In the genomic region with DNA sequence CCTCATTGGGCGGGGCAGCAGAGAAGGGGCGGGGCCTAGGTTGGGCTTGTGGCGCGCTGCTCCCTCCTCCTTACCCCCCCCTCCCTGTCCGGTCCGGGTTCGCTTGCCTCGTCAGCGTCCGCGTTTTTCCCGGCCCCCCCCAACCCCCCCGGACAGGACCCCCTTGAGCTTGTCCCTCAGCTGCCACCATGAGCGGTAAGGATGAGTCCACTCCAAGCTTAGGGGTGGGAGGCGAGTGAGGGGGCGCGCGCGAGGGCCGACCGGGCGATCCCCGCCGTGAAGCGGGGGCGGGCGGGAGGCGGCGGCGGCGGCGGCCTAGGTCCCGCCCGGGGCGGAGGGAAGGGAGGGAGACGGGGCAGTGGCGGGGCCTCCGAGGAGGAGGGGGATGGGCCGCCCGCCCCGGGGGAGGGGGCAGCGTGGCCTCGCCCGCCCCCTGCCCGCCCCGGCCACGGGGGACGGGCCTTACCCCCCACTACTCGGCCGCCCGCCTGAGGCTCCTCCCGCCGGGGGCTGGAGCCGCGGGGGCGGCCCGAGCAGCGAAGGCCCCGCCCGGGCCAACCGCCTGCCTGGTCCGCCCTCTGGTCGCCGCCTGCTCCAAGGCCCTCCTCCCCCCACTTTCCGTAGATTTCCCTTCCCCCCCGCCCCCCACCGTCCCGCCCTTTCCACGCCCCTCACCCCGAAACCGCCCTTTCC, we compare ENCODE assay signal across 8 cellular contexts. TPM values are rescaled to one million over a fixed set of nuclear protein-coding genes. Genes with fewer than 3 reads are reported as not detected.
DNase-seq lines count a peak whose midpoint lies in the region; ATAC-seq, FAIRE-seq and TF ChIP-seq lines count a peak whose summit lies in the region.

A gene (plus strand): TSS at position 73 of the 693 bp plus-strand sequence. CDS start 116 bp downstream, at position 189.

- POLR2A ChIA-PET in A549 (lab: Yijun Ruan, JAX): interaction anchor here (0.8 to 2.1 kb wide), 12 partner anchors 21 to 120 kb away, joined by 3 to 22 read pairs (median 13); a partner anchor contains a TSS

- ATAC-seq in A549 (peak; percentile 55 to 69), GM18909 (IDR thresholded peaks at IDR 0.05; ENCODE audit: poor library complexity, unreplicated experiment) (peak; percentile 41), HG03159 (IDR thresholded peaks at IDR 0.05; ENCODE audit: unreplicated experiment) (peak; percentile 36)

- CTCF ChIA-PET in A549 (lab: Yijun Ruan, JAX): interaction anchor here (0.7 to 12.7 kb wide), 10 partner anchors 16 to 58 kb away, joined by 3 to 199 read pairs (median 12); a partner anchor contains a TSS

- peak; percentile 70 to 97 for DNase-seq in A549 (ENCODE audit: low read depth in 1 of 2, low spot score in 1 of 2)
- peak; percentile 79 for DNase-seq in NCI-H2227 treated with DMSO at 0.1 percent for 48 hours (lab: John Stamatoyannopoulos, UW)
- peak; percentile 77 to 80 (median 80) for DNase-seq in activated CD4-positive, CD25-positive, alpha-beta regulatory T cell (lab: John Stamatoyannopoulos, UW)
- DNase-seq in cardiac fibroblast (ENCODE audit: low read depth in 2 of 2): peak; percentile 92 to 98
- DNase-seq in iris pigment epithelial cell (ENCODE audit: low read depth): peak; percentile 95
- peak; percentile 81 to 97 (median 82) for DNase-seq in stimulated activated CD4-positive, alpha-beta T cell treated with anti-CD3 and anti-CD28 coated beads, Interleukin-12 subunit alpha, Interleukin-12 subunit beta, amount 100 ng/mL, for 48 hours (ENCODE audit: low read depth in 2 of 3, low spot score in 1 of 3)

- WGBS in A549 (ENCODE audit: missing lambda C conversion rate): 2% methylated on average over 19 of the region's 71 CpGs

- H3K4me3 ChIP-seq in A549 (peak within 1 kb of the TSS; percentile 70), cardiac fibroblast (replicated peaks in 1 of 2; ENCODE audit: low read depth in 2 of 2, low read length in 2 of 2) (peak within 1 kb of the TSS; percentile 51 to 60)

- no peaks in the 10 kb centered on the region for H3K9me3 ChIP-seq in A549

- peaks cover 34% of the 10 kb centered on the region for H3K4me1 ChIP-seq in A549

- TF ChIP-seq EP300 in A549 (IDR thresholded peaks at IDR 0.05): no peak

- H3K27ac ChIP-seq in A549: peak within 1 kb of the TSS; percentile 95 to 99

- TF ChIP-seq CTCF in A549 (IDR thresholded peaks at IDR 0.05) (no peak), cardiac fibroblast (IDR thresholded peaks at IDR 0.05; ENCODE audit: low read depth, low read length) (no peak)

- TF ChIP-seq POLR2A in A549 (IDR thresholded peaks at IDR 0.05; ENCODE audit: low read length): 0 out of 2 replicates have a peak, but pooled peaks have one; percentile 22

- H3K4me2 ChIP-seq in A549: peak within 1 kb of the TSS; percentile 99

- TF ChIP-seq RAD21 in A549 (conservative IDR thresholded peaks at IDR 0.05 in 1 of 2, IDR thresholded peaks at IDR 0.05 in 1 of 2): no peak

- no peak for FAIRE-seq in A549 (lab: Jason Lieb, UNC)

TF ChIP-seq in A549, 52 proteins besides CTCF, POLR2A, EP300 and RAD21:
- TF ChIP-seq ZFP36 (IDR thresholded peaks at IDR 0.05; ENCODE audit: borderline replicate concordance, partially characterized antibody): no peak
- TF ChIP-seq HOXA7 (CRISPR knock-in tag; IDR thresholded peaks at IDR 0.05): no peak
- TF ChIP-seq RARB (CRISPR knock-in tag; IDR thresholded peaks at IDR 0.05): no peak
- TF ChIP-seq SREBF2 (IDR thresholded peaks at IDR 0.05): no peak
- TF ChIP-seq, protein P1, sequence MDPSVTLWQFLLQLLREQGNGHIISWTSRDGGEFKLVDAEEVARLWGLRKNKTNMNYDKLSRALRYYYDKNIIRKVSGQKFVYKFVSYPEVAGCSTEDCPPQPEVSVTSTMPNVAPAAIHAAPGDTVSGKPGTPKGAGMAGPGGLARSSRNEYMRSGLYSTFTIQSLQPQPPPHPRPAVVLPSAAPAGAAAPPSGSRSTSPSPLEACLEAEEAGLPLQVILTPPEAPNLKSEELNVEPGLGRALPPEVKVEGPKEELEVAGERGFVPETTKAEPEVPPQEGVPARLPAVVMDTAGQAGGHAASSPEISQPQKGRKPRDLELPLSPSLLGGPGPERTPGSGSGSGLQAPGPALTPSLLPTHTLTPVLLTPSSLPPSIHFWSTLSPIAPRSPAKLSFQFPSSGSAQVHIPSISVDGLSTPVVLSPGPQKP (IDR thresholded peaks at IDR 0.05; ENCODE audit: low read depth, low read length): no peak
- no peak for TF ChIP-seq ZNF302 (CRISPR knock-in tag; IDR thresholded peaks at IDR 0.05)
- no peak for TF ChIP-seq HEYL (CRISPR knock-in tag; IDR thresholded peaks at IDR 0.05)
- TF ChIP-seq, protein P2, sequence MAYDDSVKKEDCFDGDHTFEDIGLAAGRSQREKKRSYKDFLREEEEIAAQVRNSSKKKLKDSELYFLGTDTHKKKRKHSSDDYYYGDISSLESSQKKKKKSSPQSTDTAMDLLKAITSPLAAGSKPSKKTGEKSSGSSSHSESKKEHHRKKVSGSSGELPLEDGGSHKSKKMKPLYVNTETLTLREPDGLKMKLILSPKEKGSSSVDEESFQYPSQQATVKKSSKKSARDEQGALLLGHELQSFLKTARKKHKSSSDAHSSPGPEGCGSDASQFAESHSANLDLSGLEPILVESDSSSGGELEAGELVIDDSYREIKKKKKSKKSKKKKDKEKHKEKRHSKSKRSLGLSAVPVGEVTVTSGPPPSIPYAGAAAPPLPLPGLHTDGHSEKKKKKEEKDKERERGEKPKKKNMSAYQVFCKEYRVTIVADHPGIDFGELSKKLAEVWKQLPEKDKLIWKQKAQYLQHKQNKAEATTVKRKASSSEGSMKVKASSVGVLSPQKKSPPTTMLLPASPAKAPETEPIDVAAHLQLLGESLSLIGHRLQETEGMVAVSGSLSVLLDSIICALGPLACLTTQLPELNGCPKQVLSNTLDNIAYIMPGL (CRISPR knock-in tag; IDR thresholded peaks at IDR 0.05; ENCODE audit: borderline replicate concordance): no peak
- no peak for TF ChIP-seq NR3C1 (IDR thresholded peaks at IDR 0.05)
- TF ChIP-seq HOXB5 (CRISPR knock-in tag; IDR thresholded peaks at IDR 0.05): no peak
- TF ChIP-seq NPAS2 (CRISPR knock-in tag; IDR thresholded peaks at IDR 0.05; ENCODE audit: borderline replicate concordance): no peak
- TF ChIP-seq JUN (IDR thresholded peaks at IDR 0.05): peak; percentile 65 to 86; a peak in 4 of 5 replicates
- TF ChIP-seq TFCP2L1 (CRISPR knock-in tag; IDR thresholded peaks at IDR 0.05): no peak
- no peak for TF ChIP-seq RNF2 (IDR thresholded peaks at IDR 0.05; ENCODE audit: borderline replicate concordance, low read depth)
- no peak for TF ChIP-seq FOXS1 (CRISPR knock-in tag; IDR thresholded peaks at IDR 0.05)
- TF ChIP-seq, protein P3, sequence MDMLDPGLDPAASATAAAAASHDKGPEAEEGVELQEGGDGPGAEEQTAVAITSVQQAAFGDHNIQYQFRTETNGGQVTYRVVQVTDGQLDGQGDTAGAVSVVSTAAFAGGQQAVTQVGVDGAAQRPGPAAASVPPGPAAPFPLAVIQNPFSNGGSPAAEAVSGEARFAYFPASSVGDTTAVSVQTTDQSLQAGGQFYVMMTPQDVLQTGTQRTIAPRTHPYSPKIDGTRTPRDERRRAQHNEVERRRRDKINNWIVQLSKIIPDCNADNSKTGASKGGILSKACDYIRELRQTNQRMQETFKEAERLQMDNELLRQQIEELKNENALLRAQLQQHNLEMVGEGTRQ (IDR thresholded peaks at IDR 0.05): no peak
- TF ChIP-seq, protein P4, sequence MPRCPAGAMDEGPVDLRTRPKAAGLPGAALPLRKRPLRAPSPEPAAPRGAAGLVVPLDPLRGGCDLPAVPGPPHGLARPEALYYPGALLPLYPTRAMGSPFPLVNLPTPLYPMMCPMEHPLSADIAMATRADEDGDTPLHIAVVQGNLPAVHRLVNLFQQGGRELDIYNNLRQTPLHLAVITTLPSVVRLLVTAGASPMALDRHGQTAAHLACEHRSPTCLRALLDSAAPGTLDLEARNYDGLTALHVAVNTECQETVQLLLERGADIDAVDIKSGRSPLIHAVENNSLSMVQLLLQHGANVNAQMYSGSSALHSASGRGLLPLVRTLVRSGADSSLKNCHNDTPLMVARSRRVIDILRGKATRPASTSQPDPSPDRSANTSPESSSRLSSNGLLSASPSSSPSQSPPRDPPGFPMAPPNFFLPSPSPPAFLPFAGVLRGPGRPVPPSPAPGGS (IDR thresholded peaks at IDR 0.05): no peak
- TF ChIP-seq NFE2L2 (conservative IDR thresholded peaks at IDR 0.05; ENCODE audit: low read length): no peak
- peak; percentile 56; the same call in 1 of the 2 replicates for TF ChIP-seq MYC (IDR thresholded peaks at IDR 0.05; ENCODE audit: borderline replicate concordance, low read length)
- peak; percentile 92 for TF ChIP-seq MAZ (IDR thresholded peaks at IDR 0.05; ENCODE audit: borderline replicate concordance, low read depth, low read length)
- TF ChIP-seq, protein P5, sequence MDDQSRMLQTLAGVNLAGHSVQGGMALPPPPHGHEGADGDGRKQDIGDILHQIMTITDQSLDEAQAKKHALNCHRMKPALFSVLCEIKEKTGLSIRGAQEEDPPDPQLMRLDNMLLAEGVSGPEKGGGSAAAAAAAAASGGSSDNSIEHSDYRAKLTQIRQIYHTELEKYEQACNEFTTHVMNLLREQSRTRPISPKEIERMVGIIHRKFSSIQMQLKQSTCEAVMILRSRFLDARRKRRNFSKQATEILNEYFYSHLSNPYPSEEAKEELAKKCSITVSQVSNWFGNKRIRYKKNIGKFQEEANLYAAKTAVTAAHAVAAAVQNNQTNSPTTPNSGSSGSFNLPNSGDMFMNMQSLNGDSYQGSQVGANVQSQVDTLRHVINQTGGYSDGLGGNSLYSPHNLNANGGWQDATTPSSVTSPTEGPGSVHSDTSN (IDR thresholded peaks at IDR 0.05): no peak; the same call in 1 of the 2 replicates
- no peak for TF ChIP-seq KDM5A (IDR thresholded peaks at IDR 0.05)
- no peak for TF ChIP-seq JUNB (IDR thresholded peaks at IDR 0.05)
- TF ChIP-seq HDAC2 (IDR thresholded peaks at IDR 0.05): no peak
- no peak for TF ChIP-seq FOSL2 (IDR thresholded peaks at IDR 0.05)
- no peak for TF ChIP-seq FOSL2 (CRISPR knock-in tag; IDR thresholded peaks at IDR 0.05)
- TF ChIP-seq, protein P6, sequence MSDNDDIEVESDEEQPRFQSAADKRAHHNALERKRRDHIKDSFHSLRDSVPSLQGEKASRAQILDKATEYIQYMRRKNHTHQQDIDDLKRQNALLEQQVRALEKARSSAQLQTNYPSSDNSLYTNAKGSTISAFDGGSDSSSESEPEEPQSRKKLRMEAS (IDR thresholded peaks at IDR 0.05): peak; percentile 14
- TF ChIP-seq PHF8 (IDR thresholded peaks at IDR 0.05; ENCODE audit: borderline replicate concordance, low read depth): no peak
- no peak for TF ChIP-seq ZC3H11A (IDR thresholded peaks at IDR 0.05)

RNA-seq across cellular contexts. Expression of the gene that starts here (rescaled TPM):
- polyA plus RNA-seq in A549 (2011; rRNA removed) (53.2 and 56.6 TPM in 2 replicates), A549 (2017; fragmentation: RNase III; extraction: RNeasy Plus Mini Kit Qiagen cat#74134 plus additional on column Dnase treatment) (24.0 to 24.5 TPM (median 24.2 TPM) in 3 replicates)
- polyA plus RNA-seq in A549 (2012; cell fraction: cytosol; rRNA removed): 14.0 and 18.8 TPM in 2 replicates
- polyA plus RNA-seq in A549 (2012; cell fraction: nucleus; rRNA removed): 15.5 and 19.0 TPM in 2 replicates
- polyA minus RNA-seq in A549 (2011; rRNA and poly(A)+ RNA removed): 176 and 220 TPM in 2 replicates

Comparison
In these comparisons a context has a peak if more than half of its experiments do, and no peak if none do; other contexts are left out.
1. Peak in every context shown above with its lines: DNase-seq, ATAC-seq, H3K4me3 ChIP-seq and H3K27ac ChIP-seq.